ENCODE assay signal across 17 cellular contexts in the genomic region with DNA sequence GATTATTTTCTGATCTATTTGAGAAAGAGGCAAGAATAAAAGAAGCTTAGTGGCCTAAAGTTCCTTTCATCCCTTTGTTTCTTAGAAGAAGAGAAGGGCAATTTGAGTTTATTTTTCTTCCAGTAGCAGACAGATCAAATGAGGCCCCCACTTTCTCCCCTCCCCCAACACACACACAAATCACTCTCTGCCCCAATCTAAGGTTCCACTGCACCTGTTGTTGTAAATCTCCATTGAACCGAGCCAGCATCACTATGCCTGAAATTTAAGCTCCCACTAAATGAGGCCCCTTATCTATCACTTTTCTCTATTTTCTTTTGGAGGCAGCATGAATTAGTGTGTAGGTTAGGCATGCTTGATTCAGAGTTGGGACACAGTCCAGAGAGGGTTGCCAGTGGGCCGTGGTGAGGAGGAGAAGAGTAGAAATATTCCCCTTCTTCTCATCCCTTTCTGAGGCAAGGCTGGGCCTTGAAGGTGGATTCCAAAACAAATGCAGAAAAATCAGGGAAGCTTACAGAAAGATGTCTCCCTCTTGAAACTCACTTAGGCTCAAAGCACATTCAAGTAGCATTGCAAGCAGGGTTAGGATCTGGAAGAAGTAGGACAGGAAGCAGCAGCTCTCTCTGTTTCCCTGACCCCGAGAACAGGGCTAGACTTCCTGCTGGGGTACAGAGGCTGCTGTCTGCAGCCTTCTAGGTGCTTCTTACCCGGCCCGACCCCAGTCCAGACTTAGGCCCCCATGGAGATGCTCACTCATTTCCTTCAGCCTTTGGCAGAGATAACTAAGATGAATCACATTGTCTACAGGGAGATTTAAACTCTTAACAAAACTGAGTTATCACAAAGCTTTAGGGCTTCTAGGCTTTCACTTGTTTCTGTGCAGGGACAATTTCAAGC.
A peak's percentile ranks its signal among the peaks of the same experiment; 100 is the strongest.
DNase-seq lines count a peak whose midpoint lies in the region; FAIRE-seq lines count a peak whose summit lies in the region.
"Had no signal": no experiment of that assay in that cellular context is flagged by ENCODE, and none has a peak within 500 bp of the region (broad histone marks: within the 10 kb centered on the region; RNA-seq: fewer than 3 reads in every experiment).

No MANE protein-coding gene starts in this region.

- H3K9ac ChIP-seq in adipocyte (ENCODE audit: low read length) = peak overlapping the region; percentile 28

- peak; percentile 59 for FAIRE-seq in urothelium cell line (lab: Jason Lieb, UNC)
- FAIRE-seq: frontal cortex had no signal

- H3K4me3 ChIP-seq in Jurkat, Clone E6-1 (ENCODE audit: low read length) = no peak overlapping the region
- H3K4me3 ChIP-seq in adipocyte (ENCODE audit: low read length) = peak overlapping the region; percentile 11
- H3K4me3 ChIP-seq: cardiac muscle cell, suprapubic skin had no signal

- no peaks in the 10 kb centered on the region for H3K27me3 ChIP-seq in adipocyte (replicated peaks; ENCODE audit: control insufficient read depth, insufficient read depth, low read length)
- H3K27me3 ChIP-seq: cardiac muscle cell, suprapubic skin had no signal

- peak; percentile 16 for DNase-seq in Jurkat, Clone E6-1 (ENCODE audit: low read depth, low spot score)
- DNase-seq in adipocyte (ENCODE audit: low read depth) (peak; percentile 33), kidney tubule cell (ENCODE audit: low spot score) (peak; percentile 1), urothelium cell line (ENCODE audit: low spot score) (no peak), GM19240 (ENCODE audit: insufficient read length, low spot score) (no peak), LoVo (ENCODE audit: low spot score) (no peak)
- no peak for DNase-seq in effector CD8-positive, alpha-beta T cell (lab: John Stamatoyannopoulos, UW)
- DNase-seq: activated naive CD4-positive, alpha-beta T cell treated with Interleukin-2 at 50 U/mL for 16 hours; C1 segment of cervical spinal cord; DMS 273 treated with DMSO at 0.1 percent for 48 hours; effector CD4-positive, alpha-beta T cell; naive B cell; NCI-H1092 treated with DMSO at 0.1 percent for 48 hours; NCI-H2227 treated with DMSO at 0.1 percent for 48 hours had no signal

- no peaks in the 10 kb centered on the region for H3K9me3 ChIP-seq in adipocyte (ENCODE audit: control insufficient read depth, low read length)
- H3K9me3 ChIP-seq: suprapubic skin had no signal

- H3K4me1 ChIP-seq in adipocyte (ENCODE audit: control insufficient read depth, insufficient read depth, low read length) = peaks cover 17% of the 10 kb centered on the region
- H3K4me1 ChIP-seq: suprapubic skin had no signal

- no peaks in the 10 kb centered on the region for H3K36me3 ChIP-seq in adipocyte (ENCODE audit: control insufficient read depth, insufficient read depth, low read length, severe bottlenecking)
- H3K36me3 ChIP-seq: cardiac muscle cell, suprapubic skin had no signal

Comparison
In these comparisons a context has a peak if more than half of its experiments do, and no peak if none do; other contexts are left out.
1. DNase-seq: peak in Jurkat, Clone E6-1 (single experiment), adipocyte (single experiment) and kidney tubule cell (single experiment); none in urothelium cell line (single experiment), GM19240 (single experiment), effector CD8-positive, alpha-beta T cell (single experiment) and LoVo (single experiment).